ENCODE assay signal across 1 cellular context in genomic region chr21:33948096-33948950, GRCh38.
TF ChIP-seq lines count a peak whose summit lies in the region.

No MANE protein-coding gene starts in this region.

TF ChIP-seq in endothelial cell of umbilical vein, 7 proteins besides CTCF, POLR2A, EP300 and RAD21 (continued from another document):
- TF ChIP-seq, protein P1, sequence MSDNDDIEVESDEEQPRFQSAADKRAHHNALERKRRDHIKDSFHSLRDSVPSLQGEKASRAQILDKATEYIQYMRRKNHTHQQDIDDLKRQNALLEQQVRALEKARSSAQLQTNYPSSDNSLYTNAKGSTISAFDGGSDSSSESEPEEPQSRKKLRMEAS (IDR thresholded peaks at IDR 0.05; ENCODE audit: insufficient read depth, insufficient read length) = no peak
- TF ChIP-seq GATA2 (IDR thresholded peaks at IDR 0.05; ENCODE audit: insufficient read depth, insufficient read length, low read depth, low read length) (no peak), JUN (IDR thresholded peaks at IDR 0.05; ENCODE audit: borderline replicate concordance, insufficient read depth, insufficient read length, low read depth) (no peak)
